8 cellular contexts compared by ENCODE assay signal in the genomic region with DNA sequence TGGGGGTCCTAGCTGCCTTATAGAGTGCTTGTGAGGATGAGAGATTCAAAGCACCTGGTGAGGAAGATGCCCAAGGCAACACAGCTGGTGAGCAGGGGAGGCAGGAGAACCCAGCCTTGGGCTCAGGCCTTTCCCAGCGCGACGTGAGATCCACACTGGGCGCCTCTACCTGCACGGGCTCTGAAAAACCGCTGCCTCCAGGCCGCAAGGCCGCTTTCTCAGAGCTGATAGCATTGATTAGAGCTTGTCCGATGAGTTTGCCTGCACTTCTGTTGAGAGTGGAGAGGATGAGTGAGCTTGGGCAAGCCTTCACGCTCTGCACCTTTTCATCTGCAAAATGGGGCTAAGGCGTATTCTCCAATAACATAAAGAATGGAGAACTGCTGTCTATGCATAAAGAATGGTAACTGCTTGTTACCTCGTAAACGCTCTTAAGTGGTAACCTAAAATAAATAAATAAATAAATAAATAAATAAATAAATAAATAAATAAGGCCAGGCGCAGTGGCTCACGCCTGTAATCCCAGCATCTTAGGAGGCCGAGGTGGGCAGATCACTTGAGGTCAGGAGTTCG. TPM values are rescaled to one million over a fixed set of nuclear protein-coding genes. Genes with fewer than 3 reads are reported as not detected.
DNase-seq lines count a peak whose midpoint lies in the region; ATAC-seq and TF ChIP-seq lines count a peak whose summit lies in the region.

No MANE protein-coding gene starts in this region.

- peak; percentile 37 for DNase-seq in HK-2 (ENCODE audit: unreplicated experiment)
- DNase-seq in activated naive CD8-positive, alpha-beta T cell treated with anti-CD3 and anti-CD28 coated beads for 36 hours: no peak
- DNase-seq in left lobe of liver (ENCODE audit: low spot score): no peak
- no peak for DNase-seq in activated effector memory CD4-positive, alpha-beta T cell treated with anti-CD3 and anti-CD28 coated beads, Interleukin-2, amount 50 U/mL, for 16 hours
- DNase-seq in NCI-H2081 (lab: John Stamatoyannopoulos, UW): no peak
- DNase-seq in effector CD8-positive, alpha-beta T cell (lab: John Stamatoyannopoulos, UW): no peak
- DNase-seq in GM19238 (ENCODE audit: insufficient read length, low spot score): no peak

- peak; percentile 4 for ATAC-seq in left lobe of liver

- peaks cover 34% of the 10 kb centered on the region for H3K4me1 Mint-ChIP-seq in activated naive CD8-positive, alpha-beta T cell treated with anti-CD3 and anti-CD28 coated beads for 36 hours

- H3K36me3 Mint-ChIP-seq in activated naive CD8-positive, alpha-beta T cell treated with anti-CD3 and anti-CD28 coated beads for 36 hours: peaks cover 27% of the 10 kb centered on the region

- H3K9me3 Mint-ChIP-seq in activated naive CD8-positive, alpha-beta T cell treated with anti-CD3 and anti-CD28 coated beads for 36 hours: no peaks in the 10 kb centered on the region

- H3K27me3 Mint-ChIP-seq in activated naive CD8-positive, alpha-beta T cell treated with anti-CD3 and anti-CD28 coated beads for 36 hours: no peaks in the 10 kb centered on the region

- no peak for TF ChIP-seq CTCF in 22Rv1 (IDR thresholded peaks at IDR 0.05)

- H3K4me3 Mint-ChIP-seq in activated naive CD8-positive, alpha-beta T cell treated with anti-CD3 and anti-CD28 coated beads for 36 hours: peak overlapping the region; percentile 88

- H3K27ac ChIP-seq in 22Rv1: peak overlapping the region; percentile 81

- H3K27ac Mint-ChIP-seq in activated naive CD8-positive, alpha-beta T cell treated with anti-CD3 and anti-CD28 coated beads for 36 hours: peak overlapping the region; percentile 83

RNA-seq across cellular contexts. Expression of gene PABPC1L, which starts 0.9 kb away (rescaled TPM):
- 10 to 100 TPM; 75.3 to 79.3 TPM for total RNA-seq in activated naive CD8-positive, alpha-beta T cell treated with anti-CD3 and anti-CD28 coated beads for 36 hours
- 37.3 TPM for total RNA-seq in left lobe of liver

RNA-seq across cellular contexts. Expression of gene YWHAB, which starts 25.3 kb away (rescaled TPM):
- 100 to 1,000 TPM; 247 TPM for total RNA-seq in activated naive CD8-positive, alpha-beta T cell treated with anti-CD3 and anti-CD28 coated beads for 36 hours
- 52.5 TPM for total RNA-seq in left lobe of liver

RNA-seq across cellular contexts. Expression of gene TOMM34, which starts 49.4 kb away (rescaled TPM):
- total RNA-seq in activated naive CD8-positive, alpha-beta T cell treated with anti-CD3 and anti-CD28 coated beads for 36 hours: 10 to 100 TPM; 72.9 to 75.1 TPM
- total RNA-seq in left lobe of liver: 6.9 TPM

RNA-seq across cellular contexts. Expression of gene STK4, which starts 55.5 kb away (rescaled TPM):
- 100 to 1,000 TPM; 180 to 198 TPM for total RNA-seq in activated naive CD8-positive, alpha-beta T cell treated with anti-CD3 and anti-CD28 coated beads for 36 hours
- 10.0 TPM for total RNA-seq in left lobe of liver
